ENCODE assay signal across 1 cellular context in the genomic region with DNA sequence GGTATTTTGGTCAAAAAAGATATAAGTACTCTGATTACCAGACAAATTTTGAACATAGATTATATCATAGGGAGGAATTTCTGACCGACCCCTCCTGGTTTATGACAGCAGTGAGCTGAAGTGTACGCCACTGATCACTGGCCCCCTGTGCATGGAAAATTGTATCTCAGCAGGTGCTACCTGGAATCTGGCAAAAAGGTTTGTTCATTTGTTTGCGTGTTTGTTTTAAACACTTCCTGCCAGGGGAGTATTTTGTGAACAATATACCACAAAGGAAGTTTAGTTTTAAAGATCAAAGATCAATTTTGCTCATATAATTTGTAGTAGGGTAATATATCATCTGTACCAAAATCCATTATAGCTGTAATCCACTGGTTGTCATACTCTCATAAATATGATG.
TF ChIP-seq lines count a peak whose summit lies in the region.

No MANE protein-coding gene starts in this region.

TF ChIP-seq in HEK293, 187 proteins besides CTCF, POLR2A, EP300 and RAD21 (continued from another document):
- TF ChIP-seq, protein P1, sequence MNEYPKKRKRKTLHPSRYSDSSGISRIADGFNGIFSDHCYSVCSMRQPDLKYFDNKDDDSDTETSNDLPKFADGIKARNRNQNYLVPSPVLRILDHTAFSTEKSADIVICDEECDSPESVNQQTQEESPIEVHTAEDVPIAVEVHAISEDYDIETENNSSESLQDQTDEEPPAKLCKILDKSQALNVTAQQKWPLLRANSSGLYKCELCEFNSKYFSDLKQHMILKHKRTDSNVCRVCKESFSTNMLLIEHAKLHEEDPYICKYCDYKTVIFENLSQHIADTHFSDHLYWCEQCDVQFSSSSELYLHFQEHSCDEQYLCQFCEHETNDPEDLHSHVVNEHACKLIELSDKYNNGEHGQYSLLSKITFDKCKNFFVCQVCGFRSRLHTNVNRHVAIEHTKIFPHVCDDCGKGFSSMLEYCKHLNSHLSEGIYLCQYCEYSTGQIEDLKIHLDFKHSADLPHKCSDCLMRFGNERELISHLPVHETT (tag by site-specific recombination; IDR thresholded peaks at IDR 0.05), result no peak
- no peak for TF ChIP-seq ZBTB7A (tag by site-specific recombination; IDR thresholded peaks at IDR 0.05; ENCODE audit: low read depth)
- TF ChIP-seq ZNF121 (tag by site-specific recombination; IDR thresholded peaks at IDR 0.05), result no peak
- no peak for TF ChIP-seq SETDB1 (IDR thresholded peaks at IDR 0.05; ENCODE audit: insufficient read length, low read length)
- no peak for TF ChIP-seq HOXA7 (CRISPR knock-in tag; IDR thresholded peaks at IDR 0.05; ENCODE audit: borderline replicate concordance)
- no peak for TF ChIP-seq ZNF16 (tag by site-specific recombination; IDR thresholded peaks at IDR 0.05; ENCODE audit: low read depth)
